ENCODE assay signal across 17 cellular contexts in the genomic region with DNA sequence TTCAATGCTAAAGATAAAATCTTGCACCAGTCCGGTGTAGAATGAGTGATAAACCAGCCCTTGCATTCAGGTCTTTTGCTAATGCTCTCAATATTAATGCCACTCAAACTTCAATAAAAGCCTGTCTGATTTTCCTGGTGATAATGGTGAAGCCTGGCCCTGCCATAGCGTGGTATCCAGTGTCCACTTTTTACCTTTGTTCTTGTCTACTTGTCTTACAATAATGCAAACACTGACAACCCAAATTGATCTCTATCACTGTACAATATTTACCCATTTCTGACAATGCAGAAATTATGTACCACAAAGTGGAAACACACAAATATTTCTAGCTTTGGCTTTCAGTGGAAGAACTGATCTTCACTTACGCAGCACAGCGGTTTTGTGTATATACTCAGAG.
DNase-seq lines count a peak whose midpoint lies in the region; ATAC-seq and TF ChIP-seq lines count a peak whose summit lies in the region.
"Had no signal": no experiment of that assay in that cellular context is flagged by ENCODE, and none has a peak within 500 bp of the region (broad histone marks: within the 10 kb centered on the region; RNA-seq: fewer than 3 reads in every experiment).

No MANE protein-coding gene starts in this region.

- peak overlapping the region; percentile 80 for H3K27ac Mint-ChIP-seq in activated CD8-positive, alpha-beta memory T cell treated with anti-CD3 and anti-CD28 coated beads, Interleukin-2, amount 10 ng/mL, durations not matched to agents 7 days and 5 days
- H3K27ac Mint-ChIP-seq in IgD-negative memory B cell: peak overlapping the region in 2 of 3 donors; percentile 39 to 72
- peak overlapping the region in 4 of 9 donors; percentile 76 to 85 (median 77) for H3K27ac Mint-ChIP-seq in naive thymus-derived CD4-positive, alpha-beta T cell
- H3K27ac Mint-ChIP-seq: endodermal cell, nephron had no signal

- no peak overlapping the region for H3K4me3 Mint-ChIP-seq in activated CD8-positive, alpha-beta memory T cell treated with anti-CD3 and anti-CD28 coated beads, Interleukin-2, amount 10 ng/mL, durations not matched to agents 7 days and 5 days
- H3K4me3 Mint-ChIP-seq in IgD-negative memory B cell: peak overlapping the region in 2 of 4 donors; percentile 73 to 81
- peak overlapping the region in 8 of 10 donors; percentile 10 to 83 (median 68) for H3K4me3 Mint-ChIP-seq in naive thymus-derived CD4-positive, alpha-beta T cell
- H3K4me3 Mint-ChIP-seq: endodermal cell, nephron had no signal

- CTCF ChIA-PET in activated CD8-positive, alpha-beta memory T cell treated with anti-CD3 and anti-CD28 coated beads, Interleukin-2, amount 10 ng/mL, durations not matched to agents 7 days and 5 days (lab: Charles Lee): interaction anchor here (0.9 to 1.8 kb wide), 5 partner anchors 16 to 105 kb away, joined by 3 to 6 read pairs (median 3); no protein-coding TSS in a partner anchor
- CTCF ChIA-PET in naive thymus-derived CD4-positive, alpha-beta T cell (lab: Charles Lee): interaction anchor here (1.2 kb wide), 1 partner anchor 8 kb away, joined by 3 read pairs; no protein-coding TSS in a partner anchor

- in situ Hi-C loops in gastrocnemius medialis (cut with MboI; ENCODE audit: low sequenced_read_pairs in 4 of 4): loop anchor here in 1 of 4 donors (10.0 kb wide), 1 partner anchor 255 kb away; no protein-coding TSS in a partner anchor

- intact Hi-C loops in naive thymus-derived CD4-positive, alpha-beta T cell (cut with micrococcal nuclease): loop anchor here in 1 of 2 donors (1.0 kb wide), 1 partner anchor 15 kb away; no protein-coding TSS in a partner anchor
- intact Hi-C loops in gastrocnemius medialis (cut with DNase I; ENCODE audit: low total_unique reads): no loop called here

- no peaks in the 10 kb centered on the region for H3K36me3 ChIP-seq in naive thymus-derived CD4-positive, alpha-beta T cell (ENCODE audit: control insufficient read depth in 2 of 3, insufficient read depth in 3 of 3, low read length in 3 of 3)
- no peaks in the 10 kb centered on the region for H3K36me3 ChIP-seq in gastrocnemius medialis
- H3K36me3 ChIP-seq: ascending aorta had no signal

- H3K4me1 Mint-ChIP-seq in activated CD8-positive, alpha-beta memory T cell treated with anti-CD3 and anti-CD28 coated beads, Interleukin-2, amount 10 ng/mL, durations not matched to agents 7 days and 5 days: peaks cover 21% of the 10 kb centered on the region
- peaks cover 40 to 48% (median 46%) of the 10 kb centered on the region in 3 donors for H3K4me1 Mint-ChIP-seq in IgD-negative memory B cell
- peaks cover 5 to 42% (median 24%) of the 10 kb centered on the region in 7 donors for H3K4me1 Mint-ChIP-seq in naive thymus-derived CD4-positive, alpha-beta T cell
- H3K4me1 Mint-ChIP-seq: endodermal cell, nephron had no signal

- H3K9me3 ChIP-seq in naive thymus-derived CD4-positive, alpha-beta T cell (ENCODE audit: control insufficient read depth in 2 of 3, low read length in 3 of 3): no peaks in the 10 kb centered on the region
- H3K9me3 ChIP-seq in gastrocnemius medialis: no peaks in the 10 kb centered on the region
- H3K9me3 ChIP-seq: ascending aorta had no signal

- no peak for DNase-seq in activated CD8-positive, alpha-beta memory T cell treated with anti-CD3 and anti-CD28 coated beads, Interleukin-2, amount 10 ng/mL, durations not matched to agents 7 days and 5 days
- DNase-seq in activated CD8-positive, alpha-beta memory T cell treated with anti-CD3 and anti-CD28 coated beads, Interleukin-2, amount 50 U/mL, for 48 hours: no peak
- DNase-seq in SK-N-DZ (ENCODE audit: low spot score) (peak; percentile 18), gastrocnemius medialis (no peak), superior temporal gyrus (ENCODE audit: extremely low spot score) (no peak), AG08395 (ENCODE audit: low spot score) (no peak)
- no peak for DNase-seq in naive thymus-derived CD4-positive, alpha-beta T cell
- DNase-seq: ACHN, activated gamma-delta T cell treated with Interleukin-2 at 50 U/mL for 16 hours, COR-L47, endodermal cell, NCI-H1105 treated with DMSO at 0.1 percent for 48 hours, NCI-H345 had no signal

- POLR2A ChIA-PET in naive thymus-derived CD4-positive, alpha-beta T cell (lab: Charles Lee): interaction anchor here (0.5 kb wide), 1 partner anchor 90 kb away, joined by 3 read pairs; no protein-coding TSS in a partner anchor

- no peak overlapping the region for H3K4me3 ChIP-seq in naive thymus-derived CD4-positive, alpha-beta T cell (ENCODE audit: low read length)
- H3K4me3 ChIP-seq in gastrocnemius medialis: no peak overlapping the region
- H3K4me3 ChIP-seq: ascending aorta had no signal

- ATAC-seq in activated CD8-positive, alpha-beta memory T cell treated with anti-CD3 and anti-CD28 coated beads, Interleukin-2, amount 10 ng/mL, durations not matched to agents 7 days and 5 days: peak; percentile 23
- no peak for ATAC-seq in naive thymus-derived CD4-positive, alpha-beta T cell
- no peak for ATAC-seq in gastrocnemius medialis
- ATAC-seq: HCT116 had no signal

- H3K27me3 Mint-ChIP-seq in activated CD8-positive, alpha-beta memory T cell treated with anti-CD3 and anti-CD28 coated beads, Interleukin-2, amount 10 ng/mL, durations not matched to agents 7 days and 5 days: peaks cover 8% of the 10 kb centered on the region
- H3K27me3 Mint-ChIP-seq in IgD-negative memory B cell: no peaks in the 10 kb centered on the region
- H3K27me3 Mint-ChIP-seq in naive thymus-derived CD4-positive, alpha-beta T cell: peaks cover 0 to 7% (median 0%) of the 10 kb centered on the region in 5 donors

- H3K27ac ChIP-seq in naive thymus-derived CD4-positive, alpha-beta T cell (ENCODE audit: low read depth, low read length): no peak overlapping the region
- H3K27ac ChIP-seq in gastrocnemius medialis: no peak overlapping the region
- H3K27ac ChIP-seq: ascending aorta had no signal

- H3K36me3 Mint-ChIP-seq in activated CD8-positive, alpha-beta memory T cell treated with anti-CD3 and anti-CD28 coated beads, Interleukin-2, amount 10 ng/mL, durations not matched to agents 7 days and 5 days: peaks cover 21% of the 10 kb centered on the region
- no peaks in the 10 kb centered on the region for H3K36me3 Mint-ChIP-seq in IgD-negative memory B cell
- peaks cover 0 to 12% (median 0%) of the 10 kb centered on the region in 5 donors for H3K36me3 Mint-ChIP-seq in naive thymus-derived CD4-positive, alpha-beta T cell

- H3K27me3 ChIP-seq in naive thymus-derived CD4-positive, alpha-beta T cell (ENCODE audit: control insufficient read depth in 2 of 2, insufficient read depth in 2 of 2, low read length in 2 of 2): no peaks in the 10 kb centered on the region
- H3K27me3 ChIP-seq in gastrocnemius medialis: no peaks in the 10 kb centered on the region
- H3K27me3 ChIP-seq: ascending aorta had no signal

- no peak for TF ChIP-seq CTCF in gastrocnemius medialis (IDR thresholded peaks at IDR 0.05 in 4 of 5, conservative IDR thresholded peaks at IDR 0.05 in 1 of 5)

- H3K4me1 ChIP-seq in naive thymus-derived CD4-positive, alpha-beta T cell (ENCODE audit: control insufficient read depth in 2 of 2, insufficient read depth in 2 of 2, low read length in 2 of 2): peaks cover 11 to 13% of the 10 kb centered on the region in 2 donors
- peaks cover 4 to 15% of the 10 kb centered on the region in 2 donors for H3K4me1 ChIP-seq in gastrocnemius medialis
- H3K4me1 ChIP-seq: ascending aorta had no signal

- TF ChIP-seq POLR2A in gastrocnemius medialis (IDR thresholded peaks at IDR 0.05): no peak

- peaks cover 2% of the 10 kb centered on the region for H3K9me3 Mint-ChIP-seq in activated CD8-positive, alpha-beta memory T cell treated with anti-CD3 and anti-CD28 coated beads, Interleukin-2, amount 10 ng/mL, durations not matched to agents 7 days and 5 days (ENCODE audit: low read depth)
- H3K9me3 Mint-ChIP-seq in IgD-negative memory B cell: no peaks in the 10 kb centered on the region
- peaks cover 0 to 3% (median 0%) of the 10 kb centered on the region in 11 donors for H3K9me3 Mint-ChIP-seq in naive thymus-derived CD4-positive, alpha-beta T cell
- H3K9me3 Mint-ChIP-seq: endodermal cell had no signal
